ENCODE assay signal across 9 cellular contexts in the genomic region with DNA sequence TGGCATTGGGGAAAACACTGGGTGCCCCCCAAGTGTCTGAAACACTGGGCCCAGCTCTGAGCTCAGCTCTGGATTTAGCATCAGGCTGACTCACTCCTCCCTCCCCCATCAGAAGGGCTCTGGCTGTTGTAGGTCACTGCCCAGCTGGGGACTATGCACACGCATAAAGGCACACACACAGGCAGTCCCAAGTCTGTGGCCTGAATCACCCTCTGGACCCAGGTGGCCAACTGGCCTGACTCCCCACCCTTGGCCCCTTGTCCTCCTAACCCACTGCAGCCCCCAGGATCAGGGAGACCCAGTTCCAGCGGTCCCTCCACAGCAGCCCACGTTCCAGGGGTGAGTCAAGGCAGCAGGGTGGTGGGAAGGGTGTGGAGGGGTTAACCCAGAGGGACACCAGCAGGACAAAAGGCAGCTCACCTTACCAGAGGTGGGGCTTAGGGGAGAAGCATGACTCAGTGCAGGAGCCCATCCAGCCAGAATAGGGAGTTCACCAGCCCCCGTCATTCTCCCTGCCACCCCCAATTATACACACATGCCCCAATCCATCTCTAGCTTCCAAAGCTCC. TPM values are rescaled to one million over a fixed set of nuclear protein-coding genes. Genes with fewer than 3 reads are reported as not detected.
DNase-seq lines count a peak whose midpoint lies in the region; ATAC-seq, FAIRE-seq and TF ChIP-seq lines count a peak whose summit lies in the region.
"Had no signal": no experiment of that assay in that cellular context is flagged by ENCODE, and none has a peak within 500 bp of the region (broad histone marks: within the 10 kb centered on the region; RNA-seq: fewer than 3 reads in every experiment).

No MANE protein-coding gene starts in this region.

- H3K4me1 Mint-ChIP-seq in MCF 10A (ENCODE audit: insufficient read depth, unreplicated experiment) (peaks cover 26% of the 10 kb centered on the region), chondrocyte (ENCODE audit: low read depth) (peaks cover 26% of the 10 kb centered on the region), Calu3 (ENCODE audit: low read depth, unreplicated experiment) (peaks cover 15% of the 10 kb centered on the region)

- DNase-seq in MCF 10A (ENCODE audit: unreplicated experiment) (peak; percentile 47), breast epithelium (ENCODE audit: low spot score in 2 of 2) (no peak), chondrocyte (ENCODE audit: low spot score) (no peak), keratinocyte (ENCODE audit: low read depth, low spot score) (no peak), DMS 273 (lab: John Stamatoyannopoulos, UW; ENCODE audit: unreplicated experiment) (no peak), Calu3 (no peak)
- DNase-seq in activated CD4-positive, CD25-positive, alpha-beta regulatory T cell treated with anti-CD3 and anti-CD28 coated beads, Interleukin-2, amount 50 U/mL, for 72 hours, result no peak
- DNase-seq: NCI-H2107 had no signal

- BruUV-seq in MCF 10A (replicated peaks; lab: Mats Ljungman, UMichigan) (no TSS peak), Calu3 (replicated peaks; lab: Mats Ljungman, UMichigan) (no TSS peak)

- TF ChIP-seq CTCF in MCF 10A (IDR thresholded peaks at IDR 0.05; ENCODE audit: unreplicated experiment) (no peak), breast epithelium (IDR thresholded peaks at IDR 0.05) (no peak), chondrocyte (IDR thresholded peaks at IDR 0.05) (no peak), keratinocyte (optimal IDR thresholded peaks at IDR 0.05 in 1 of 3, IDR thresholded peaks at IDR 0.05 in 1 of 3, conservative IDR thresholded peaks at IDR 0.05 in 1 of 3; ENCODE audit: extremely low read depth in 1 of 3, insufficient read depth in 2 of 3, low read length in 3 of 3) (no peak), Calu3 (IDR thresholded peaks at IDR 0.05; ENCODE audit: unreplicated experiment) (no peak)

- H3K27me3 ChIP-seq in breast epithelium (no peaks in the 10 kb centered on the region), keratinocyte (ENCODE audit: control insufficient read depth, extremely low read depth, insufficient read depth, low read length) (no peaks in the 10 kb centered on the region)

- intact Hi-C loops in MCF 10A (cut with micrococcal nuclease), result no loop called here
- intact Hi-C loops in breast epithelium (cut with DNase I; ENCODE audit: low total_unique reads), result no loop called here
- intact Hi-C loops in Calu3 (cut with micrococcal nuclease; ENCODE audit: unreplicated experiment), result no loop called here

- H3K4me1 ChIP-seq in breast epithelium (no peaks in the 10 kb centered on the region), keratinocyte (ENCODE audit: control insufficient read depth, extremely low read depth, insufficient read depth, low read length) (peaks cover 22% of the 10 kb centered on the region)

- dilution Hi-C loops in keratinocyte (cut with MboI; ENCODE audit: extremely low pct_ligation_motif_present, low sequenced_read_pairs), result no loop called here

- H3K36me3 Mint-ChIP-seq in MCF 10A (ENCODE audit: insufficient read depth, unreplicated experiment) (no peaks in the 10 kb centered on the region), chondrocyte (ENCODE audit: low read depth) (no peaks in the 10 kb centered on the region), Calu3 (ENCODE audit: insufficient read depth, unreplicated experiment) (peaks cover 8% of the 10 kb centered on the region)

- H3K9me3 Mint-ChIP-seq in MCF 10A (ENCODE audit: unreplicated experiment) (no peaks in the 10 kb centered on the region), chondrocyte (ENCODE audit: low read depth) (no peaks in the 10 kb centered on the region), Calu3 (ENCODE audit: low read depth, unreplicated experiment) (no peaks in the 10 kb centered on the region)

- CTCF ChIA-PET in MCF 10A (lab: Yijun Ruan, JAX) (interaction anchor here (1.0 to 8.5 kb wide), 4 partner anchors 8 to 168 kb away, joined by 4 to 66 read pairs (median 12); no protein-coding TSS in a partner anchor), Calu3 (lab: Charles Lee) (interaction anchor here (0.7 to 1.4 kb wide), 3 partner anchors 9 to 47 kb away, joined by 3 to 4 read pairs (median 3); a partner anchor contains a TSS)

- H3K36me3 ChIP-seq in breast epithelium (no peaks in the 10 kb centered on the region), keratinocyte (ENCODE audit: control insufficient read depth in 2 of 2, extremely low read depth in 1 of 2, insufficient read depth in 2 of 2, low read length in 2 of 2) (peaks cover 17 to 18% of the 10 kb centered on the region in 2 experiments)

- TF ChIP-seq POLR2A in breast epithelium (IDR thresholded peaks at IDR 0.05), result no peak

- no peak overlapping the region for H3K4me3 ChIP-seq in breast epithelium
- H3K4me3 ChIP-seq in keratinocyte (ENCODE audit: control insufficient read depth in 2 of 3, extremely low read depth in 1 of 3, insufficient read depth in 2 of 3, low read depth in 1 of 3, low read length in 3 of 3), result no peak overlapping the region

- H3K27ac ChIP-seq in breast epithelium, result no peak overlapping the region
- peak overlapping the region; percentile 13 for H3K27ac ChIP-seq in keratinocyte (ENCODE audit: control insufficient read depth, insufficient read depth, low read length)

- H3K79me2 ChIP-seq in keratinocyte (ENCODE audit: control insufficient read depth, insufficient read depth, low read length), result peaks cover 78% of the 10 kb centered on the region

- no peak overlapping the region for H2AFZ ChIP-seq in keratinocyte (ENCODE audit: control insufficient read depth, low read length)

- POLR2A ChIA-PET in MCF 10A (lab: Yijun Ruan, JAX), result interaction anchor here (1.2 kb wide), 1 partner anchor 169 kb away, joined by 3 read pairs; no protein-coding TSS in a partner anchor

- ATAC-seq in HG03565 (IDR thresholded peaks at IDR 0.05; ENCODE audit: unreplicated experiment), result no peak

- H3K9me1 ChIP-seq in keratinocyte (ENCODE audit: control insufficient read depth, extremely low read depth, insufficient read depth, low read length), result peaks cover 8% of the 10 kb centered on the region

- H3K4me2 ChIP-seq in keratinocyte (ENCODE audit: control insufficient read depth, extremely low read depth, insufficient read depth, low read depth, low read length), result no peak overlapping the region

- H4K20me1 ChIP-seq in keratinocyte (ENCODE audit: control insufficient read depth, extremely low read depth, insufficient read depth, low read length), result peaks cover 24% of the 10 kb centered on the region

- H3K9me3 ChIP-seq in breast epithelium (no peaks in the 10 kb centered on the region), keratinocyte (ENCODE audit: control insufficient read depth, low read depth, low read length) (no peaks in the 10 kb centered on the region)

- H3K9ac ChIP-seq in keratinocyte (ENCODE audit: control insufficient read depth, extremely low read depth, insufficient read depth, low read length), result no peak overlapping the region

- H3K4me3 Mint-ChIP-seq in MCF 10A (ENCODE audit: unreplicated experiment), result no peak overlapping the region
- H3K4me3 Mint-ChIP-seq in chondrocyte (ENCODE audit: unreplicated experiment), result no peak overlapping the region
- H3K4me3 Mint-ChIP-seq in Calu3 (ENCODE audit: low read depth, unreplicated experiment), result no peak overlapping the region

- H3K27me3 Mint-ChIP-seq in MCF 10A (ENCODE audit: insufficient read depth, unreplicated experiment) (no peaks in the 10 kb centered on the region), chondrocyte (ENCODE audit: low read depth) (no peaks in the 10 kb centered on the region), Calu3 (ENCODE audit: unreplicated experiment) (no peaks in the 10 kb centered on the region)

- FAIRE-seq in keratinocyte (lab: Jason Lieb, UNC), result no peak

- H3K27ac Mint-ChIP-seq in MCF 10A (ENCODE audit: low read depth, unreplicated experiment) (peak overlapping the region; percentile 61), chondrocyte (ENCODE audit: unreplicated experiment) (peak overlapping the region; percentile 81), Calu3 (ENCODE audit: unreplicated experiment) (no peak overlapping the region)

RNA-seq across cellular contexts. Expression of a gene that starts 47.0 kb away (rescaled TPM):
- total RNA-seq in MCF 10A (2022) (24.0 and 24.8 TPM in 2 replicates), breast epithelium (10 to 100 TPM; 31.5 to 71.1 (median 42.3) TPM), chondrocyte (24.4 to 30.0 TPM (median 26.1 TPM) in 3 replicates), Calu3 (2022) (89.9 and 123 TPM in 2 replicates)
- 18.4 to 26.6 TPM (median 20.0 TPM) in 3 replicates for polyA plus RNA-seq in keratinocyte
- 132 TPM for polyA plus RNA-seq in keratinocyte (2011; ENCODE audit: low read depth)
- polyA plus RNA-seq in keratinocyte (2011; cell fraction: cytosol; rRNA removed), result 13.5 and 22.0 TPM in 2 replicates
- polyA plus RNA-seq in keratinocyte (2011; cell fraction: nucleus; rRNA removed), result 129 and 141 TPM in 2 replicates
- polyA plus RNA-seq in keratinocyte (2012; ENCODE audit: low replicate concordance), result 70.9 and 78.4 TPM in 2 replicates
- polyA minus RNA-seq in keratinocyte, result 43.5 to 142 TPM (median 64.0 TPM) in 3 replicates
- polyA minus RNA-seq in keratinocyte (2011; cell fraction: cytosol; rRNA and poly(A)+ RNA removed), result 32.6 TPM
- polyA minus RNA-seq in keratinocyte (2011; cell fraction: nucleus; rRNA and poly(A)+ RNA removed), result 71.2 and 113 TPM in 2 replicates
